In genomic region chr2:106293379-106293778, GRCh38 we compare ENCODE assay signal across 32 cellular contexts.
"Had no signal": no experiment of that assay in that cellular context is flagged by ENCODE, and none has a peak within 500 bp of the region (broad histone marks: within the 10 kb centered on the region; RNA-seq: fewer than 3 reads in every experiment).

No MANE protein-coding gene starts in this region.

- H3K36me3 ChIP-seq: adrenal gland, brain microvascular endothelial cell, breast epithelium had no signal

- DNase-seq: activated B cell treated with CpG ODN at 0.5 μM for 24 hours; activated CD4-positive, alpha-beta memory T cell treated with anti-CD3 and anti-CD28 coated beads for 36 hours; activated CD4-positive, alpha-beta T cell treated with anti-CD3 and anti-CD28 coated beads for 4 hours; activated CD4-positive, alpha-beta T cell treated with anti-CD3 and anti-CD28 coated beads, Interleukin-2, amount 10 ng/mL, durations not matched to agents 24 days and 14 days; activated CD4-positive, alpha-beta T cell treated with anti-CD3 and anti-CD28 coated beads, Interleukin-2, amount 50 U/mL, for 1 hour; activated CD4-positive, alpha-beta T cell treated with anti-CD3 and anti-CD28 coated beads, Interleukin-2, amount 50 U/mL, for 4 hours; activated CD4-positive, CD25-positive, alpha-beta regulatory T cell treated with anti-CD3 and anti-CD28 coated beads, Interleukin-2, amount 50 U/mL, for 72 hours; activated CD8-positive, alpha-beta memory T cell treated with anti-CD3 and anti-CD28 coated beads, Interleukin-2, amount 50 U/mL, for 4 hours; activated effector memory CD4-positive, alpha-beta T cell treated with anti-CD3 and anti-CD28 coated beads, Interleukin-2, amount 50 U/mL, for 16 hours; activated gamma-delta T cell treated with Interleukin-2 at 50 U/mL for 16 hours; activated naive CD4-positive, alpha-beta T cell; activated naive CD4-positive, alpha-beta T cell treated with anti-CD3 and anti-CD28 coated beads for 36 hours; activated naive CD4-positive, alpha-beta T cell treated with anti-CD3 and anti-CD28 coated beads, Interleukin-2, amount 50 U/mL, for 16 hours; activated naive CD8-positive, alpha-beta T cell treated with anti-CD3 and anti-CD28 coated beads for 36 hours; activated T-cell treated with anti-CD3 and anti-CD28 coated beads for 4 hours; activated T-cell treated with anti-CD3 and anti-CD28 coated beads, Interleukin-2, amount 50 U/mL, for 1 hour; activated T-cell treated with anti-CD3 and anti-CD28 coated beads, Interleukin-2, amount 50 U/mL, for 4 hours; activated T-cell treated with anti-CD3 and anti-CD28 coated beads, Interleukin-2, amount 50 U/mL, for 72 hours; amniotic stem cell; aorta; body of pancreas; brain microvascular endothelial cell; caudate nucleus; cerebellar nuclear complex; T-helper 1 cell; T-helper 2 cell; T-helper 9 cell had no signal

- H3K4me3 ChIP-seq: adrenal gland, body of pancreas, breast epithelium had no signal

- H3K27me3 ChIP-seq: adrenal gland, body of pancreas, brain microvascular endothelial cell, breast epithelium had no signal

- H3K27ac ChIP-seq: adrenal gland, body of pancreas, brain microvascular endothelial cell, breast epithelium, VCaP had no signal

- H3K4me1 ChIP-seq: adrenal gland, body of pancreas, breast epithelium had no signal

- ATAC-seq: activated naive CD4-positive, alpha-beta T cell treated with anti-CD3 and anti-CD28 coated beads, Interleukin-2, amount 50 U/mL, for 72 hours; activated T-cell treated with anti-CD3 and anti-CD28 coated beads, Interleukin-2, amount 50 U/mL, for 4 hours; activated T-cell treated with anti-CD3 and anti-CD28 coated beads, Interleukin-2, amount 50 U/mL, for 72 hours; activated T-helper 17 cell treated with anti-CD3 and anti-CD28 coated beads, Interleukin-2, amount 50 U/mL, for 72 hours; body of pancreas had no signal

- H3K9me3 ChIP-seq: adrenal gland, body of pancreas, breast epithelium had no signal
